8 cellular contexts compared by ENCODE assay signal in genomic region chr22:39253427-39254070, GRCh38. TPM values are rescaled to one million over a fixed set of nuclear protein-coding genes. Genes with fewer than 3 reads are reported as not detected.
DNase-seq lines count a peak whose midpoint lies in the region; ATAC-seq, FAIRE-seq and TF ChIP-seq lines count a peak whose summit lies in the region.

No MANE protein-coding gene starts in this region.

- H3K4me2 ChIP-seq in endothelial cell of umbilical vein (ENCODE audit: insufficient read depth, low read length): peak overlapping the region; percentile 56

- H3K36me3 Mint-ChIP-seq in T-cell: no peaks in the 10 kb centered on the region
- H3K36me3 Mint-ChIP-seq in naive thymus-derived CD8-positive, alpha-beta T cell: peaks cover 0 to 3% (median 0%) of the 10 kb centered on the region in 3 donors

- no peak for TF ChIP-seq POLR2A in endothelial cell of umbilical vein (IDR thresholded peaks at IDR 0.05; ENCODE audit: low read depth, low read length)

- peaks cover 22 to 34% of the 10 kb centered on the region in 2 donors for H3K27me3 Mint-ChIP-seq in T-cell
- H3K27me3 Mint-ChIP-seq in naive thymus-derived CD8-positive, alpha-beta T cell: peaks cover 12 to 57% (median 19%) of the 10 kb centered on the region in 5 donors

- no peak for TF ChIP-seq CTCF in AG09309 (IDR thresholded peaks at IDR 0.05; ENCODE audit: control insufficient read depth, insufficient read depth, low read depth, low read length, missing control alignments)
- TF ChIP-seq CTCF in endothelial cell of umbilical vein (IDR thresholded peaks at IDR 0.05; ENCODE audit: extremely low read depth in 1 of 2, insufficient read depth in 1 of 2, low read depth in 1 of 2, low read length in 2 of 2): no peak
- TF ChIP-seq CTCF in GM10266 (IDR thresholded peaks at IDR 0.05; ENCODE audit: control insufficient read depth, insufficient read depth, low read depth, missing control alignments): no peak

- peak; percentile 93 for FAIRE-seq in endothelial cell of umbilical vein (lab: Jason Lieb, UNC)

- H3K27ac ChIP-seq in endothelial cell of umbilical vein (ENCODE audit: insufficient read depth, low read depth, low read length): peak overlapping the region; percentile 96

- peaks cover 19 to 37% (median 19%) of the 10 kb centered on the region in 3 donors for H3K4me1 Mint-ChIP-seq in T-cell
- peaks cover 19 to 29% (median 19%) of the 10 kb centered on the region in 4 donors for H3K4me1 Mint-ChIP-seq in naive thymus-derived CD8-positive, alpha-beta T cell

- no peaks in the 10 kb centered on the region for H3K9me3 Mint-ChIP-seq in T-cell
- H3K9me3 Mint-ChIP-seq in naive thymus-derived CD8-positive, alpha-beta T cell: no peaks in the 10 kb centered on the region

- ATAC-seq in T-cell (replicated peaks in 1 of 4) (peak; percentile 36 to 73 (median 59)), HG03196 (IDR thresholded peaks at IDR 0.05; ENCODE audit: unreplicated experiment) (no peak), HG02852 (IDR thresholded peaks at IDR 0.05; ENCODE audit: unreplicated experiment) (no peak)
- ATAC-seq in naive thymus-derived CD8-positive, alpha-beta T cell: peak; percentile 29 to 67

- CTCF ChIA-PET in T-cell (lab: Charles Lee) (no interaction called here), endothelial cell of umbilical vein (lab: Charles Lee) (interaction anchor here (1.0 to 2.1 kb wide), 8 partner anchors 9 to 83 kb away, joined by 3 to 11 read pairs (median 7); partner anchors contain the start of gene PDGFB)

- H3K4me3 Mint-ChIP-seq in T-cell: no peak overlapping the region
- peak overlapping the region in 1 of 10 donors; percentile 6 for H3K4me3 Mint-ChIP-seq in naive thymus-derived CD8-positive, alpha-beta T cell

- TSS peak; percentile 57 for BruUV-seq in endothelial cell of umbilical vein (replicated peaks; lab: Mats Ljungman, UMichigan)

- dilution Hi-C loops in endothelial cell of umbilical vein (cut with MboI; ENCODE audit: extremely low pct_ligation_motif_present, low sequenced_read_pairs): no loop called here

- intact Hi-C loops in endothelial cell of umbilical vein (cut with micrococcal nuclease): loop anchor here (1.0 to 10.0 kb wide), 3 partner anchors 8 to 271 kb away; partner anchors contain the start of gene ATF4

- H3K79me2 ChIP-seq in endothelial cell of umbilical vein (ENCODE audit: control insufficient read depth, insufficient read depth, low read length): no peaks in the 10 kb centered on the region

- DNase-seq in AG09309 (ENCODE audit: low read depth) (peak; percentile 31), H4 (ENCODE audit: low spot score) (peak; percentile 87), T-cell (peak in 1 of 34 experiments; percentile 29), endothelial cell of umbilical vein (ENCODE audit: low read depth, low spot score) (peak; percentile 92), GM10266 (ENCODE audit: extremely low spot score) (no peak)
- DNase-seq in naive thymus-derived CD8-positive, alpha-beta T cell: no peak

- peak overlapping the region; percentile 89 for H3K9ac ChIP-seq in endothelial cell of umbilical vein (replicated peaks; ENCODE audit: extremely low read depth, insufficient read depth, low read length)

- POLR2A ChIA-PET in T-cell (lab: Charles Lee): no interaction called here
- POLR2A ChIA-PET in endothelial cell of umbilical vein (lab: Charles Lee): interaction anchor here (0.6 to 2.5 kb wide), 6 partner anchors 9 to 65 kb away, joined by 3 to 20 read pairs (median 4); partner anchors contain the start of gene PDGFB
- POLR2A ChIA-PET in naive thymus-derived CD8-positive, alpha-beta T cell (lab: Charles Lee): interaction anchor here (0.5 to 2.7 kb wide), 6 partner anchors 9 to 83 kb away, joined by 3 to 12 read pairs (median 4); partner anchors contain the start of gene PDGFB

- H4K20me1 ChIP-seq in endothelial cell of umbilical vein (replicated peaks; ENCODE audit: control insufficient read depth, extremely low read depth, insufficient read depth, low read length): no peaks in the 10 kb centered on the region

- H3K4me3 ChIP-seq in AG09309 (ENCODE audit: control insufficient read depth, low read depth, low read length) (no peak overlapping the region), endothelial cell of umbilical vein (replicated peaks in 1 of 3; ENCODE audit: insufficient read depth in 1 of 3, low read depth in 1 of 3, low read length in 3 of 3) (no peak overlapping the region)

- no peak overlapping the region for H2AFZ ChIP-seq in endothelial cell of umbilical vein (ENCODE audit: low read depth, low read length)

- H3K9me1 ChIP-seq in endothelial cell of umbilical vein (replicated peaks; ENCODE audit: control insufficient read depth, extremely low read depth, insufficient read depth, low read length): no peaks in the 10 kb centered on the region

- H3K36me3 ChIP-seq in endothelial cell of umbilical vein (ENCODE audit: control insufficient read depth in 2 of 2, extremely low read depth in 1 of 2, insufficient read depth in 2 of 2, low read length in 2 of 2): no peaks in the 10 kb centered on the region

- H3K9me3 ChIP-seq in endothelial cell of umbilical vein (replicated peaks; ENCODE audit: control insufficient read depth, insufficient read depth, low read length): no peaks in the 10 kb centered on the region

- H3K4me1 ChIP-seq in endothelial cell of umbilical vein (ENCODE audit: control insufficient read depth, extremely low read depth, insufficient read depth, low read length): peaks cover 38% of the 10 kb centered on the region

- no peak overlapping the region for H3K27ac Mint-ChIP-seq in T-cell
- peak overlapping the region in 2 of 10 donors; percentile 29 to 53 for H3K27ac Mint-ChIP-seq in naive thymus-derived CD8-positive, alpha-beta T cell

- no peaks in the 10 kb centered on the region for H3K27me3 ChIP-seq in endothelial cell of umbilical vein (ENCODE audit: control insufficient read depth in 2 of 2, insufficient read depth in 2 of 2, low read length in 2 of 2)

TF ChIP-seq in endothelial cell of umbilical vein, 7 proteins besides CTCF, POLR2A, EP300 and RAD21:
- peak; percentile 65 for TF ChIP-seq JUN (IDR thresholded peaks at IDR 0.05; ENCODE audit: borderline replicate concordance, insufficient read depth, insufficient read length, low read depth)
- no peak for TF ChIP-seq MAX (IDR thresholded peaks at IDR 0.05; ENCODE audit: insufficient read depth, insufficient read length)
- peak; percentile 29 for TF ChIP-seq GATA2 (IDR thresholded peaks at IDR 0.05; ENCODE audit: insufficient read depth, insufficient read length, low read depth, low read length)
- peak; percentile 82 for TF ChIP-seq FOS (IDR thresholded peaks at IDR 0.05; ENCODE audit: borderline replicate concordance, insufficient read depth, low read length)
- peak; percentile 68 for TF ChIP-seq POLR2AphosphoS5 (IDR thresholded peaks at IDR 0.05; ENCODE audit: insufficient read depth, low read depth, low read length)
- TF ChIP-seq MYC (IDR thresholded peaks at IDR 0.05; ENCODE audit: low read depth, low read length): no peak

RNA-seq across cellular contexts. Expression of gene PDGFB, which starts 8.8 kb away (rescaled TPM):
- 0.14 TPM in 1 of 2 replicates, not detected in the other for total RNA-seq in H4 (2014; rRNA removed; shearing (Covaris generic))
- total RNA-seq in T-cell (10 to 100 TPM in 2 of 5 donors, 1 to 10 TPM in 3; 2.9 to 18.3 (median 4.6) TPM), endothelial cell of umbilical vein (240 and 273 TPM in 2 replicates)
- 135 and 179 TPM in 2 replicates for polyA plus RNA-seq in endothelial cell of umbilical vein
- polyA plus RNA-seq in endothelial cell of umbilical vein (2011; cell fraction: cytosol; rRNA removed): 144 and 170 TPM in 2 replicates
- polyA plus RNA-seq in endothelial cell of umbilical vein (2011; cell fraction: nucleus; rRNA removed): 102 and 122 TPM in 2 replicates
- polyA plus RNA-seq in endothelial cell of umbilical vein (2012): 57.8 and 101 TPM in 2 replicates
- polyA minus RNA-seq in endothelial cell of umbilical vein: 185 and 212 TPM in 2 replicates
- polyA minus RNA-seq in endothelial cell of umbilical vein (2011; cell fraction: cytosol; rRNA and poly(A)+ RNA removed): 3.4 TPM
- 44.9 and 58.4 TPM in 2 replicates for polyA minus RNA-seq in endothelial cell of umbilical vein (2011; cell fraction: nucleus; rRNA and poly(A)+ RNA removed)
- total RNA-seq in naive thymus-derived CD8-positive, alpha-beta T cell: 10 to 100 TPM in 1 of 2 experiments, 1 to 10 TPM in 1; 7.4 to 10.1 TPM
- polyA plus RNA-seq in naive thymus-derived CD8-positive, alpha-beta T cell: 1 to 10 TPM; 1.0 to 3.9 (median 1.3) TPM

Comparison
In these comparisons a context has a peak if more than half of its experiments do, and no peak if none do; other contexts are left out.
1. DNase-seq: peak in AG09309 (single experiment), H4 (single experiment) and endothelial cell of umbilical vein (single experiment); none in naive thymus-derived CD8-positive, alpha-beta T cell (0 of 10) and GM10266 (single experiment).
2. ATAC-seq: peak in T-cell (4 of 4) and naive thymus-derived CD8-positive, alpha-beta T cell (2 of 2); none in HG03196 (single experiment) and HG02852 (single experiment).
3. RNA of gene PDGFB, which starts 8.8 kb away (total RNA-seq): 240 to 273 TPM in endothelial cell of umbilical vein; 7.4 to 10.1 TPM in naive thymus-derived CD8-positive, alpha-beta T cell, 2.9 to 18.3 TPM in T-cell and 0.14 TPM in H4; every median in the first group is over 10 times any median in the second.
4. POLR2A ChIA-PET loops: an anchor here in endothelial cell of umbilical vein (0.6 to 2.5 kb wide) and naive thymus-derived CD8-positive, alpha-beta T cell (0.5 to 2.7 kb wide); none called in T-cell.